Comparison of ENCODE assay signal across 14 cellular contexts in genomic region chr17:64747938-64748540, GRCh38.
A peak's percentile ranks its signal among the peaks of the same experiment; 100 is the strongest.
DNase-seq lines count a peak whose midpoint lies in the region; ATAC-seq and TF ChIP-seq lines count a peak whose summit lies in the region.
"Had no signal": no experiment of that assay in that cellular context is flagged by ENCODE, and none has a peak within 500 bp of the region (broad histone marks: within the 10 kb centered on the region; RNA-seq: fewer than 3 reads in every experiment).

No MANE protein-coding gene starts in this region.

- peak; percentile 80 for ATAC-seq in left ventricle myocardium superior
- no peak for ATAC-seq in GM18858 (IDR thresholded peaks at IDR 0.05; ENCODE audit: unreplicated experiment)
- ATAC-seq: activated CD8-positive, alpha-beta memory T cell treated with anti-CD3 and anti-CD28 coated beads, Interleukin-2, amount 10 ng/mL, durations not matched to agents 7 days and 5 days; CD8-positive, alpha-beta T cell; sciatic nerve; stimulated activated naive CD8-positive, alpha-beta T cell treated with anti-CD3 and anti-CD28 coated beads, Interleukin-15, Interleukin-2, amounts not matched to agents 100 U/mL and 50 U/mL, for 24 hours had no signal

- H3K9me3 ChIP-seq in skeletal muscle satellite cell (replicated peaks; ENCODE audit: low read length) = no peaks in the 10 kb centered on the region

- H3K4me2 ChIP-seq in skeletal muscle satellite cell (ENCODE audit: low read length) = peak overlapping the region; percentile 14

- peaks cover 7% of the 10 kb centered on the region for H3K4me1 ChIP-seq in skeletal muscle satellite cell (ENCODE audit: control insufficient read depth, insufficient read depth, low read length)

- peak overlapping the region in 1 of 2 donors; percentile 19 for H3K4me3 ChIP-seq in cardiac fibroblast (replicated peaks in 1 of 2; ENCODE audit: low read depth in 2 of 2, low read length in 2 of 2)
- H3K4me3 ChIP-seq in skeletal muscle satellite cell (ENCODE audit: low read length) = no peak overlapping the region
- H3K4me3 ChIP-seq in coronary artery = no peak overlapping the region

- H3K9ac ChIP-seq in skeletal muscle satellite cell (ENCODE audit: low read depth, low read length) = no peak overlapping the region

- H3K27ac ChIP-seq in coronary artery = peak overlapping the region in 1 of 2 donors; percentile 74

- intact Hi-C loops in left ventricle myocardium superior (cut with micrococcal nuclease) = no loop called here

- DNase-seq in HS-5 (ENCODE audit: low read depth) = peak; percentile 50
- DNase-seq in cardiac fibroblast (ENCODE audit: low read depth in 2 of 2) = peak; percentile 76 to 83
- no peak for DNase-seq in left ventricle myocardium superior
- no peak for DNase-seq in pons (ENCODE audit: low spot score)
- no peak for DNase-seq in coronary artery (ENCODE audit: low spot score)
- DNase-seq: activated CD8-positive, alpha-beta memory T cell treated with anti-CD3 and anti-CD28 coated beads, Interleukin-2, amount 10 ng/mL, durations not matched to agents 7 days and 5 days; activated naive CD4-positive, alpha-beta T cell treated with anti-CD3 and anti-CD28 coated beads for 36 hours; NCI-H1417 treated with DMSO at 0.1 percent for 48 hours; NCI-H345; stimulated activated naive CD8-positive, alpha-beta T cell treated with anti-CD3 and anti-CD28 coated beads, Interleukin-15, Interleukin-2, amounts not matched to agents 100 U/mL and 50 U/mL, for 24 hours had no signal

- H3K27me3 ChIP-seq in skeletal muscle satellite cell (ENCODE audit: control insufficient read depth, insufficient read depth, low read length) = no peaks in the 10 kb centered on the region

- TF ChIP-seq CTCF in cardiac fibroblast (IDR thresholded peaks at IDR 0.05; ENCODE audit: low read depth, low read length) (no peak), coronary artery (IDR thresholded peaks at IDR 0.05) (no peak)

- peaks cover 25% of the 10 kb centered on the region for H3K36me3 ChIP-seq in skeletal muscle satellite cell (ENCODE audit: insufficient read depth, low read length)

Comparison
In these comparisons a context has a peak if more than half of its experiments do, and no peak if none do; other contexts are left out.
1. DNase-seq: peak in HS-5 (single experiment) and cardiac fibroblast (2 of 2); none in left ventricle myocardium superior (single experiment), pons (single experiment) and coronary artery (single experiment).